Comparison of ENCODE assay signal across 2 cellular contexts in the genomic region with DNA sequence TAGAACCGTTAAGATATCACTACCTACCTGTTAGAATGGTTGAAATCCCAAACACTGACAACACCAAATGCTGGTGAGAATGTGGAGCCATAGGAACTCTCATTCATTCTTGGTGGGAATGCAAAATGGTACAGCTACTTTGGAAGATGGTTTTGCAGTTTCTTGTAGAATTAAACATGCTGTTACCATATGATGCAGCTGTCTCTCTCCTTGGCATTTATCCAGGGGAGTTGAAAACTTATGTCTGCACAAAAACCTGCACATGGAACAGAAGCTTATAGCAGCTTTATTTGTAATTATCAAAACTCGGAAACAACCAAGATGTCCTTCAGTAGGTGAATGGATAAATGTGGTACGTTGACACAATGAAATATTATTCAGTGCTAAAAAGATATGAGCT.
TF ChIP-seq lines count a peak whose summit lies in the region.

No MANE protein-coding gene starts in this region.

TF ChIP-seq in A549, 52 proteins besides CTCF, POLR2A, EP300 and RAD21 (continued from another document):
- TF ChIP-seq, protein P1, sequence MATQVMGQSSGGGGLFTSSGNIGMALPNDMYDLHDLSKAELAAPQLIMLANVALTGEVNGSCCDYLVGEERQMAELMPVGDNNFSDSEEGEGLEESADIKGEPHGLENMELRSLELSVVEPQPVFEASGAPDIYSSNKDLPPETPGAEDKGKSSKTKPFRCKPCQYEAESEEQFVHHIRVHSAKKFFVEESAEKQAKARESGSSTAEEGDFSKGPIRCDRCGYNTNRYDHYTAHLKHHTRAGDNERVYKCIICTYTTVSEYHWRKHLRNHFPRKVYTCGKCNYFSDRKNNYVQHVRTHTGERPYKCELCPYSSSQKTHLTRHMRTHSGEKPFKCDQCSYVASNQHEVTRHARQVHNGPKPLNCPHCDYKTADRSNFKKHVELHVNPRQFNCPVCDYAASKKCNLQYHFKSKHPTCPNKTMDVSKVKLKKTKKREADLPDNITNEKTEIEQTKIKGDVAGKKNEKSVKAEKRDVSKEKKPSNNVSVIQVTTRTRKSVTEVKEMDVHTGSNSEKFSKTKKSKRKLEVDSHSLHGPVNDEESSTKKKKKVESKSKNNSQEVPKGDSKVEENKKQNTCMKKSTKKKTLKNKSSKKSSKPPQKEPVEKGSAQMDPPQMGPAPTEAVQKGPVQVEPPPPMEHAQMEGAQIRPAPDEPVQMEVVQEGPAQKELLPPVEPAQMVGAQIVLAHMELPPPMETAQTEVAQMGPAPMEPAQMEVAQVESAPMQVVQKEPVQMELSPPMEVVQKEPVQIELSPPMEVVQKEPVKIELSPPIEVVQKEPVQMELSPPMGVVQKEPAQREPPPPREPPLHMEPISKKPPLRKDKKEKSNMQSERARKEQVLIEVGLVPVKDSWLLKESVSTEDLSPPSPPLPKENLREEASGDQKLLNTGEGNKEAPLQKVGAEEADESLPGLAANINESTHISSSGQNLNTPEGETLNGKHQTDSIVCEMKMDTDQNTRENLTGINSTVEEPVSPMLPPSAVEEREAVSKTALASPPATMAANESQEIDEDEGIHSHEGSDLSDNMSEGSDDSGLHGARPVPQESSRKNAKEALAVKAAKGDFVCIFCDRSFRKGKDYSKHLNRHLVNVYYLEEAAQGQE (IDR thresholded peaks at IDR 0.05) = no peak
- TF ChIP-seq JUNB (IDR thresholded peaks at IDR 0.05) (no peak), NR3C1 (IDR thresholded peaks at IDR 0.05) (no peak), SMC3 (IDR thresholded peaks at IDR 0.05) (no peak), GATA3 (IDR thresholded peaks at IDR 0.05; ENCODE audit: borderline replicate concordance) (no peak), CHD4 (IDR thresholded peaks at IDR 0.05; ENCODE audit: borderline replicate concordance) (no peak)
- TF ChIP-seq, protein P2, sequence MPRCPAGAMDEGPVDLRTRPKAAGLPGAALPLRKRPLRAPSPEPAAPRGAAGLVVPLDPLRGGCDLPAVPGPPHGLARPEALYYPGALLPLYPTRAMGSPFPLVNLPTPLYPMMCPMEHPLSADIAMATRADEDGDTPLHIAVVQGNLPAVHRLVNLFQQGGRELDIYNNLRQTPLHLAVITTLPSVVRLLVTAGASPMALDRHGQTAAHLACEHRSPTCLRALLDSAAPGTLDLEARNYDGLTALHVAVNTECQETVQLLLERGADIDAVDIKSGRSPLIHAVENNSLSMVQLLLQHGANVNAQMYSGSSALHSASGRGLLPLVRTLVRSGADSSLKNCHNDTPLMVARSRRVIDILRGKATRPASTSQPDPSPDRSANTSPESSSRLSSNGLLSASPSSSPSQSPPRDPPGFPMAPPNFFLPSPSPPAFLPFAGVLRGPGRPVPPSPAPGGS (IDR thresholded peaks at IDR 0.05) = no peak

TF ChIP-seq in IMR-90, 13 proteins besides CTCF, POLR2A, EP300 and RAD21 (continued from another document):
- no peak for TF ChIP-seq MXI1 (IDR thresholded peaks at IDR 0.05; ENCODE audit: borderline replicate concordance, low read depth, low read length)
- no peak for TF ChIP-seq CEBPB (IDR thresholded peaks at IDR 0.05; ENCODE audit: low read depth, low read length)
- TF ChIP-seq, protein P3, sequence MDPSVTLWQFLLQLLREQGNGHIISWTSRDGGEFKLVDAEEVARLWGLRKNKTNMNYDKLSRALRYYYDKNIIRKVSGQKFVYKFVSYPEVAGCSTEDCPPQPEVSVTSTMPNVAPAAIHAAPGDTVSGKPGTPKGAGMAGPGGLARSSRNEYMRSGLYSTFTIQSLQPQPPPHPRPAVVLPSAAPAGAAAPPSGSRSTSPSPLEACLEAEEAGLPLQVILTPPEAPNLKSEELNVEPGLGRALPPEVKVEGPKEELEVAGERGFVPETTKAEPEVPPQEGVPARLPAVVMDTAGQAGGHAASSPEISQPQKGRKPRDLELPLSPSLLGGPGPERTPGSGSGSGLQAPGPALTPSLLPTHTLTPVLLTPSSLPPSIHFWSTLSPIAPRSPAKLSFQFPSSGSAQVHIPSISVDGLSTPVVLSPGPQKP (IDR thresholded peaks at IDR 0.05; ENCODE audit: borderline replicate concordance, low read depth, low read length) = no peak
- TF ChIP-seq, protein P4, sequence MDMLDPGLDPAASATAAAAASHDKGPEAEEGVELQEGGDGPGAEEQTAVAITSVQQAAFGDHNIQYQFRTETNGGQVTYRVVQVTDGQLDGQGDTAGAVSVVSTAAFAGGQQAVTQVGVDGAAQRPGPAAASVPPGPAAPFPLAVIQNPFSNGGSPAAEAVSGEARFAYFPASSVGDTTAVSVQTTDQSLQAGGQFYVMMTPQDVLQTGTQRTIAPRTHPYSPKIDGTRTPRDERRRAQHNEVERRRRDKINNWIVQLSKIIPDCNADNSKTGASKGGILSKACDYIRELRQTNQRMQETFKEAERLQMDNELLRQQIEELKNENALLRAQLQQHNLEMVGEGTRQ (IDR thresholded peaks at IDR 0.05; ENCODE audit: low read depth, low read length) = no peak
- TF ChIP-seq BHLHE40 (IDR thresholded peaks at IDR 0.05; ENCODE audit: low read depth, low read length) = no peak
- TF ChIP-seq MAFK (IDR thresholded peaks at IDR 0.05; ENCODE audit: low read depth, low read length) = no peak
